Comparison of ENCODE assay signal across 12 cellular contexts in genomic region chr1:8860738-8861516, GRCh38. TPM values are rescaled to one million over a fixed set of nuclear protein-coding genes. Genes with fewer than 3 reads are reported as not detected.
DNase-seq lines count a peak whose midpoint lies in the region; ATAC-seq and TF ChIP-seq lines count a peak whose summit lies in the region.
"Had no signal": no experiment of that assay in that cellular context is flagged by ENCODE, and none has a peak within 500 bp of the region (broad histone marks: within the 10 kb centered on the region; RNA-seq: fewer than 3 reads in every experiment).

No MANE protein-coding gene starts in this region.

- no peaks in the 10 kb centered on the region for H3K9me3 Mint-ChIP-seq in stimulated activated naive CD8-positive, alpha-beta T cell treated with anti-CD3 and anti-CD28 coated beads, Interleukin-15, Interleukin-2, amounts not matched to agents 100 ng/mL and 50 ng/mL, for 24 hours
- H3K9me3 Mint-ChIP-seq in WTC11 = no peaks in the 10 kb centered on the region

- ATAC-seq in stimulated activated naive CD8-positive, alpha-beta T cell treated with anti-CD3 and anti-CD28 coated beads, Interleukin-15, Interleukin-2, amounts not matched to agents 100 U/mL and 50 U/mL, for 24 hours = no peak
- no peak for ATAC-seq in WTC11
- no peak for ATAC-seq in PC-3
- no peak for ATAC-seq in GM19395 (IDR thresholded peaks at IDR 0.05; ENCODE audit: unreplicated experiment)

- peaks cover 85% of the 10 kb centered on the region for H3K36me3 Mint-ChIP-seq in stimulated activated naive CD8-positive, alpha-beta T cell treated with anti-CD3 and anti-CD28 coated beads, Interleukin-15, Interleukin-2, amounts not matched to agents 100 ng/mL and 50 ng/mL, for 24 hours (ENCODE audit: low read depth)
- peaks cover 88% of the 10 kb centered on the region for H3K36me3 Mint-ChIP-seq in WTC11

- TF ChIP-seq CTCF in WTC11 (IDR thresholded peaks at IDR 0.05) (no peak), PC-3 (conservative IDR thresholded peaks at IDR 0.05; ENCODE audit: low read depth, low read length) (no peak)

- no peak for DNase-seq in stimulated activated naive CD8-positive, alpha-beta T cell treated with anti-CD3 and anti-CD28 coated beads, Interleukin-15, Interleukin-2, amounts not matched to agents 100 U/mL and 50 U/mL, for 24 hours
- DNase-seq in WTC11 (ENCODE audit: low spot score) (no peak), HuH-7.5 (ENCODE audit: low spot score) (no peak), PC-3 (no peak), epidermal melanocyte (ENCODE audit: insufficient read length, low spot score) (no peak)
- DNase-seq: BE2C; effector CD4-positive, alpha-beta T cell; foreskin melanocyte; NCI-H1092 treated with DMSO at 0.1 percent for 48 hours had no signal

- no peaks in the 10 kb centered on the region for H3K9me2 ChIP-seq in PC-3 (replicated peaks; ENCODE audit: low read length)

- H2AFZ ChIP-seq in PC-3 (ENCODE audit: low read length) = no peak overlapping the region

- H3K9ac ChIP-seq in PC-3 (ENCODE audit: low read length) = no peak overlapping the region

- peak overlapping the region; percentile 71 for H3K27ac ChIP-seq in layer of hippocampus (ENCODE audit: low read depth, low read length)
- H3K27ac ChIP-seq in PC-3 (ENCODE audit: low read length) = no peak overlapping the region

- H3K4me2 ChIP-seq in PC-3 (ENCODE audit: low read length) = no peak overlapping the region

- POLR2A ChIA-PET in WTC11 (lab: Charles Lee) = no interaction called here
- POLR2A ChIA-PET in PC-3 (lab: Charles Lee; ENCODE audit: unreplicated experiment) = interaction anchor here (0.6 kb wide), 1 partner anchor 48 kb away, joined by 8 read pairs; no protein-coding TSS in a partner anchor

- peaks cover 69% of the 10 kb centered on the region for H4K20me1 ChIP-seq in PC-3 (ENCODE audit: low read length)

- no peaks in the 10 kb centered on the region for H3K27me3 Mint-ChIP-seq in stimulated activated naive CD8-positive, alpha-beta T cell treated with anti-CD3 and anti-CD28 coated beads, Interleukin-15, Interleukin-2, amounts not matched to agents 100 ng/mL and 50 ng/mL, for 24 hours
- no peaks in the 10 kb centered on the region; the same call in 1 of the 2 replicates for H3K27me3 Mint-ChIP-seq in WTC11 (ENCODE audit: low read depth)

- H3K4me3 ChIP-seq in PC-3 (ENCODE audit: low read length) = no peak overlapping the region

- 0 out of 2 replicates have a peak, but pooled peaks cover 6% of the 10 kb centered on the region for H3K4me1 ChIP-seq in PC-3 (ENCODE audit: insufficient read depth, low read length)
- H3K4me1 ChIP-seq: BE2C had no signal

- H3K4me1 Mint-ChIP-seq in stimulated activated naive CD8-positive, alpha-beta T cell treated with anti-CD3 and anti-CD28 coated beads, Interleukin-15, Interleukin-2, amounts not matched to agents 100 ng/mL and 50 ng/mL, for 24 hours (ENCODE audit: low read depth) = peaks cover 32% of the 10 kb centered on the region
- peaks cover 28% of the 10 kb centered on the region for H3K4me1 Mint-ChIP-seq in WTC11

- peaks cover 67% of the 10 kb centered on the region for H3K36me3 ChIP-seq in PC-3 (ENCODE audit: low read depth, low read length)

- no TSS peak for BruUV-seq in PC-3 (replicated peaks; lab: Mats Ljungman, UMichigan)

- H3K79me2 ChIP-seq in PC-3 (ENCODE audit: low read length) = peaks cover 7% of the 10 kb centered on the region; the same call in 1 of the 2 replicates

- H3K4me3 Mint-ChIP-seq in stimulated activated naive CD8-positive, alpha-beta T cell treated with anti-CD3 and anti-CD28 coated beads, Interleukin-15, Interleukin-2, amounts not matched to agents 100 ng/mL and 50 ng/mL, for 24 hours = no peak overlapping the region
- H3K4me3 Mint-ChIP-seq in WTC11 = no peak overlapping the region

- peak overlapping the region; percentile 66 for H3K27ac Mint-ChIP-seq in stimulated activated naive CD8-positive, alpha-beta T cell treated with anti-CD3 and anti-CD28 coated beads, Interleukin-15, Interleukin-2, amounts not matched to agents 100 ng/mL and 50 ng/mL, for 24 hours
- peak overlapping the region; percentile 87 for H3K27ac Mint-ChIP-seq in WTC11

- H3F3A ChIP-seq in PC-3 (ENCODE audit: low read length, unreplicated experiment) = peaks cover 61% of the 10 kb centered on the region

- intact Hi-C loops in PC-3 (cut with micrococcal nuclease) = no loop called here

- no peaks in the 10 kb centered on the region for H3K9me3 ChIP-seq in PC-3 (ENCODE audit: low read length)
- H3K9me3 ChIP-seq: BE2C had no signal

- no peaks in the 10 kb centered on the region for H3K27me3 ChIP-seq in layer of hippocampus (ENCODE audit: control insufficient read depth, insufficient read depth, low read length)
- H3K27me3 ChIP-seq in PC-3 (ENCODE audit: low read length) = no peaks in the 10 kb centered on the region
- H3K27me3 ChIP-seq: BE2C had no signal

- CTCF ChIA-PET in WTC11 (lab: Charles Lee) (interaction anchor here (0.6 to 8.1 kb wide), 4 partner anchors 11 to 144 kb away, joined by 4 to 77 read pairs (median 37); no protein-coding TSS in a partner anchor), PC-3 (lab: Charles Lee) (no interaction called here)

TF ChIP-seq in WTC11, 78 proteins besides CTCF, POLR2A, EP300 and RAD21 (continues in another document):
- no peak for TF ChIP-seq SMAD4 (CRISPR knock-in tag; IDR thresholded peaks at IDR 0.05)
- TF ChIP-seq, protein P1, sequence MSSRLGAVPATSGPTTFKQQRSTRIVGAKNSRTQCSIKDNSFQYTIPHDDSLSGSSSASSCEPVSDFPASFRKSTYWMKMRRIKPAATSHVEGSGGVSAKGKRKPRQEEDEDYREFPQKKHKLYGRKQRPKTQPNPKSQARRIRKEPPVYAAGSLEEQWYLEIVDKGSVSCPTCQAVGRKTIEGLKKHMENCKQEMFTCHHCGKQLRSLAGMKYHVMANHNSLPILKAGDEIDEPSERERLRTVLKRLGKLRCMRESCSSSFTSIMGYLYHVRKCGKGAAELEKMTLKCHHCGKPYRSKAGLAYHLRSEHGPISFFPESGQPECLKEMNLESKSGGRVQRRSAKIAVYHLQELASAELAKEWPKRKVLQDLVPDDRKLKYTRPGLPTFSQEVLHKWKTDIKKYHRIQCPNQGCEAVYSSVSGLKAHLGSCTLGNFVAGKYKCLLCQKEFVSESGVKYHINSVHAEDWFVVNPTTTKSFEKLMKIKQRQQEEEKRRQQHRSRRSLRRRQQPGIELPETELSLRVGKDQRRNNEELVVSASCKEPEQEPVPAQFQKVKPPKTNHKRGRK (CRISPR knock-in tag; IDR thresholded peaks at IDR 0.05; ENCODE audit: borderline replicate concordance) = no peak
- TF ChIP-seq, protein P2, sequence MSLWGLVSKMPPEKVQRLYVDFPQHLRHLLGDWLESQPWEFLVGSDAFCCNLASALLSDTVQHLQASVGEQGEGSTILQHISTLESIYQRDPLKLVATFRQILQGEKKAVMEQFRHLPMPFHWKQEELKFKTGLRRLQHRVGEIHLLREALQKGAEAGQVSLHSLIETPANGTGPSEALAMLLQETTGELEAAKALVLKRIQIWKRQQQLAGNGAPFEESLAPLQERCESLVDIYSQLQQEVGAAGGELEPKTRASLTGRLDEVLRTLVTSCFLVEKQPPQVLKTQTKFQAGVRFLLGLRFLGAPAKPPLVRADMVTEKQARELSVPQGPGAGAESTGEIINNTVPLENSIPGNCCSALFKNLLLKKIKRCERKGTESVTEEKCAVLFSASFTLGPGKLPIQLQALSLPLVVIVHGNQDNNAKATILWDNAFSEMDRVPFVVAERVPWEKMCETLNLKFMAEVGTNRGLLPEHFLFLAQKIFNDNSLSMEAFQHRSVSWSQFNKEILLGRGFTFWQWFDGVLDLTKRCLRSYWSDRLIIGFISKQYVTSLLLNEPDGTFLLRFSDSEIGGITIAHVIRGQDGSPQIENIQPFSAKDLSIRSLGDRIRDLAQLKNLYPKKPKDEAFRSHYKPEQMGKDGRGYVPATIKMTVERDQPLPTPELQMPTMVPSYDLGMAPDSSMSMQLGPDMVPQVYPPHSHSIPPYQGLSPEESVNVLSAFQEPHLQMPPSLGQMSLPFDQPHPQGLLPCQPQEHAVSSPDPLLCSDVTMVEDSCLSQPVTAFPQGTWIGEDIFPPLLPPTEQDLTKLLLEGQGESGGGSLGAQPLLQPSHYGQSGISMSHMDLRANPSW (CRISPR knock-in tag; conservative IDR thresholded peaks at IDR 0.05; ENCODE audit: low read depth) = no peak
- no peak for TF ChIP-seq TEAD1 (CRISPR knock-in tag; IDR thresholded peaks at IDR 0.05)
- no peak for TF ChIP-seq E2F1 (CRISPR knock-in tag; IDR thresholded peaks at IDR 0.05)
- TF ChIP-seq CBFB (CRISPR knock-in tag; IDR thresholded peaks at IDR 0.05; ENCODE audit: low read depth) = no peak
- no peak for TF ChIP-seq ZNF416 (CRISPR knock-in tag; IDR thresholded peaks at IDR 0.05)
- TF ChIP-seq TCF7 (CRISPR knock-in tag; IDR thresholded peaks at IDR 0.05; ENCODE audit: low read depth) = no peak
- TF ChIP-seq E2F5 (CRISPR knock-in tag; IDR thresholded peaks at IDR 0.05) = no peak

RNA-seq across cellular contexts. Expression of gene ENO1, which starts 17.6 kb away (rescaled TPM):
- total RNA-seq in WTC11 (2021) (1,978 to 2,328 TPM (median 2,316 TPM) in 3 replicates), PC-3 (2014; rRNA removed) (3,669 and 3,712 TPM in 2 replicates)

RNA-seq across cellular contexts. Expression of gene RERE, which starts 43.5 kb away (rescaled TPM):
- total RNA-seq in WTC11 (2021) (122 to 161 TPM (median 124 TPM) in 3 replicates), PC-3 (2014; rRNA removed) (24.2 and 45.2 TPM in 2 replicates)
